In the genomic region with DNA sequence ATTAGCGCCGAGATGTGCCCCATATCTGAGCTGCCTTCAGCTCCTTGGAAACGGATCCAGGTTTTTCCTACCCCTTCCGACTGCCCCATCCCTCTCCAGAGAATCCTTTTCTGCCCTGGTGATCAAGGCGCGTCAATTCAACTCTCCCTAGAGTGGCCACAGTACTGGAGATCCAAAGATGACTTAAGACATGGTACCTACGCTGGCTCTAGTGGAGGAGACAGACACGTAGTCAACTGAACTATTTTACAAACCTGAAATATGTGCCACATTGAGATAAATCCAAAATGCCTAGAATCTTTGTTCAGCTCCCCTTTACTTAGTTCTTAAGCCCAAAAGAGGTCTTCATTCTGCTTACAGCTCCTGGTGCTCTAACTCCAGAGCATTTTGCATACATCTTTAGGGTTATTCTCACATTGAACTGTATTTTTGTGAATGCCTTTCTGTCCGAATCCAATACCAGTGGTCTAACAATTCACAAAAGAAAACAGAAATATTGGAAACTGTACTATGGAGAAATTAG, we compare ENCODE assay signal across 8 cellular contexts. TPM values are rescaled to one million over a fixed set of nuclear protein-coding genes. Genes with fewer than 3 reads are reported as not detected.
DNase-seq lines count a peak whose midpoint lies in the region; ATAC-seq and TF ChIP-seq lines count a peak whose summit lies in the region.

No MANE protein-coding gene starts in this region.

- H3K27me3 ChIP-seq in left ventricle myocardium inferior (ENCODE audit: low read depth) (peaks cover 5% of the 10 kb centered on the region), spleen (replicated peaks in 1 of 7) (no peaks in the 10 kb centered on the region)

- 9 to 13% (median 11%) methylated on average over 9 of the region's 9 CpGs for WGBS in spleen, 5 donors

- H3K4me1 ChIP-seq in left ventricle myocardium inferior (peaks cover 47% of the 10 kb centered on the region), spleen (peaks cover 18 to 48% (median 44%) of the 10 kb centered on the region in 6 donors)

- H3K36me3 ChIP-seq in left ventricle myocardium inferior: no peaks in the 10 kb centered on the region
- peaks cover 0 to 14% (median 0%) of the 10 kb centered on the region in 6 donors for H3K36me3 ChIP-seq in spleen

- ATAC-seq in GM18868 (IDR thresholded peaks at IDR 0.05; ENCODE audit: unreplicated experiment) (peak; percentile 14), HG02943 (IDR thresholded peaks at IDR 0.05; ENCODE audit: low read depth, unreplicated experiment) (peak; percentile 24), GM18520 (IDR thresholded peaks at IDR 0.05; ENCODE audit: unreplicated experiment) (no peak)

- H3K27ac Mint-ChIP-seq in activated CD4-positive, alpha-beta memory T cell treated with anti-CD3 and anti-CD28 coated beads, Interleukin-2, amount 10 ng/mL, durations not matched to agents 7 days and 5 days: peak overlapping the region; percentile 98

- H3K27ac ChIP-seq in left ventricle myocardium inferior (replicated peaks) (peak overlapping the region; percentile 99), spleen (peak overlapping the region; percentile 95 to 99 (median 98))

- in situ Hi-C loops in KBM-7 (cut with MboI; ENCODE audit: low pct_unique_long_range_greater_than_20kb, low sequenced_read_pairs): no loop called here

- no peak for TF ChIP-seq POLR2A in spleen (IDR thresholded peaks at IDR 0.05)

- CTCF ChIA-PET in activated CD4-positive, alpha-beta memory T cell treated with anti-CD3 and anti-CD28 coated beads, Interleukin-2, amount 10 ng/mL, durations not matched to agents 7 days and 5 days (lab: Charles Lee): interaction anchor here (1.4 to 2.5 kb wide), 3 partner anchors 36 to 594 kb away, joined by 3 to 22 read pairs (median 4); no protein-coding TSS in a partner anchor

- H3K9me3 ChIP-seq in left ventricle myocardium inferior (replicated peaks) (no peaks in the 10 kb centered on the region), spleen (no peaks in the 10 kb centered on the region)

- intact Hi-C loops in left ventricle myocardium inferior (cut with micrococcal nuclease): no loop called here
- intact Hi-C loops in spleen (cut with DNase I; ENCODE audit: low total_unique reads): no loop called here

- peak overlapping the region; percentile 96 for H3K4me3 Mint-ChIP-seq in activated CD4-positive, alpha-beta memory T cell treated with anti-CD3 and anti-CD28 coated beads, Interleukin-2, amount 10 ng/mL, durations not matched to agents 7 days and 5 days

- H3K36me3 Mint-ChIP-seq in activated CD4-positive, alpha-beta memory T cell treated with anti-CD3 and anti-CD28 coated beads, Interleukin-2, amount 10 ng/mL, durations not matched to agents 7 days and 5 days (ENCODE audit: low read depth): peaks cover 28% of the 10 kb centered on the region

- peaks cover 6% of the 10 kb centered on the region for H3K27me3 Mint-ChIP-seq in activated CD4-positive, alpha-beta memory T cell treated with anti-CD3 and anti-CD28 coated beads, Interleukin-2, amount 10 ng/mL, durations not matched to agents 7 days and 5 days

- peaks cover 39% of the 10 kb centered on the region for H3K4me1 Mint-ChIP-seq in activated CD4-positive, alpha-beta memory T cell treated with anti-CD3 and anti-CD28 coated beads, Interleukin-2, amount 10 ng/mL, durations not matched to agents 7 days and 5 days

- H3K9me3 Mint-ChIP-seq in activated CD4-positive, alpha-beta memory T cell treated with anti-CD3 and anti-CD28 coated beads, Interleukin-2, amount 10 ng/mL, durations not matched to agents 7 days and 5 days: no peaks in the 10 kb centered on the region

- TF ChIP-seq CTCF in left ventricle myocardium inferior (IDR thresholded peaks at IDR 0.05; ENCODE audit: borderline replicate concordance): no peak
- TF ChIP-seq CTCF in spleen (IDR thresholded peaks at IDR 0.05 in 8 of 11, conservative IDR thresholded peaks at IDR 0.05 in 3 of 11): no peak

- H3K4me3 ChIP-seq in left ventricle myocardium inferior: peak overlapping the region; percentile 94
- peak overlapping the region; percentile 82 to 99 (median 96) for H3K4me3 ChIP-seq in spleen

- POLR2A ChIA-PET in activated CD4-positive, alpha-beta memory T cell treated with anti-CD3 and anti-CD28 coated beads, Interleukin-2, amount 10 ng/mL, durations not matched to agents 7 days and 5 days (lab: Charles Lee): interaction anchor here (0.6 to 4.4 kb wide), 23 partner anchors 12 to 695 kb away, joined by 3 to 49 read pairs (median 4); a partner anchor contains a TSS

- no peak for DNase-seq in activated CD4-positive, alpha-beta memory T cell treated with anti-CD3 and anti-CD28 coated beads, Interleukin-2, amount 10 ng/mL, durations not matched to agents 7 days and 5 days
- DNase-seq in left ventricle myocardium inferior (no peak), spleen (no peak), SHP77 treated with DMSO at 0.1 percent for 48 hours (lab: John Stamatoyannopoulos, UW) (no peak), KBM-7 (no peak)

RNA-seq across cellular contexts. Expression of a gene that starts 0.4 kb away (rescaled TPM):
- 10 to 100 TPM; 42.7 to 44.4 TPM for total RNA-seq in activated CD4-positive, alpha-beta memory T cell treated with anti-CD3 and anti-CD28 coated beads, Interleukin-2, amount 10 ng/mL, durations not matched to agents 7 days and 5 days
- total RNA-seq in left ventricle myocardium inferior (32.6 TPM), spleen (10 to 100 TPM; 32.6 to 49.0 (median 39.6) TPM)
- 10 to 100 TPM; 11.2 to 14.3 (median 13.1) TPM for polyA plus RNA-seq in spleen
